Comparison of ENCODE assay signal across 2 cellular contexts in the genomic region with DNA sequence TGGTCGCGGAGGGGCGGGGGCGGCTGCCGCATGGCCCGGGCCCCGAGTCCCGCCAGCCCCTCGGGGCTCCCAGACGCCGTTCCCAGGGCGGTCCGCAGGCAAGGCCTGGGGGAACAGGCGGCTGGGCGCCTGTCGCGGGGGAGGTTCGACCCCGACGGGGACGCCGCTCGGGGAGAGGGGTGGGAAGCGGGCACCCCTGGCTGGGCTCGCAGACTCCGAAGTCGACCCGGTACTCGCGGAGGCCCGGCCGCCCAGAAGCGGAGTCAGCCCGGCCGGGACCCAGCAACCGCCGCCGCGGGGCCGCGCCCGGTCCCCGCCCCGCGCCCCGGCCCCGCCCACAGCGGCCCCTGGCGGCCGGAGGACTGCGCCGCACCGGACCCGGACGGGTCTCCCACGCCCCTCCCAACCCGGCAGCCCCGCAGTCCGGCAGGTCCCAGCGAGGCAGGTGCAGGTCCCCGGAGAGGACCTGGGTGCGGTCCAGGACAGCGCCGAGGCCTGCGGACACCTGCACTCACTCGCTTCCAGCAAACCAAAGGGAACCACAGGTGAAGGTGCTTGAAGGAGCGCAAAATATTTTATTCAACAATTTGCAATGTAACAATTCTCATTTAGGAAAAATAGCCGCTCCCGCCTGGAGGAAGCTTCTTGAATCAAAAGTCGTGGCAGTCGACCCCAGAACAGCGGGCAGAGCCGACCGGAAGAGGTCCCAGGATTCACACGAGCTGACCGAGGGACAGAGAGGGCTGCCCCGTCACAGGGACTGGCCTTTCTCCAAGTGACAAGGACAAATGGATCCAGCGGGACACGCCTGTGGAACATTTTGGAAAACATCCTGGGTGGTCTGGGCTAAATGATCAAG.
TF ChIP-seq lines count a peak whose summit lies in the region.

A gene with protein sequence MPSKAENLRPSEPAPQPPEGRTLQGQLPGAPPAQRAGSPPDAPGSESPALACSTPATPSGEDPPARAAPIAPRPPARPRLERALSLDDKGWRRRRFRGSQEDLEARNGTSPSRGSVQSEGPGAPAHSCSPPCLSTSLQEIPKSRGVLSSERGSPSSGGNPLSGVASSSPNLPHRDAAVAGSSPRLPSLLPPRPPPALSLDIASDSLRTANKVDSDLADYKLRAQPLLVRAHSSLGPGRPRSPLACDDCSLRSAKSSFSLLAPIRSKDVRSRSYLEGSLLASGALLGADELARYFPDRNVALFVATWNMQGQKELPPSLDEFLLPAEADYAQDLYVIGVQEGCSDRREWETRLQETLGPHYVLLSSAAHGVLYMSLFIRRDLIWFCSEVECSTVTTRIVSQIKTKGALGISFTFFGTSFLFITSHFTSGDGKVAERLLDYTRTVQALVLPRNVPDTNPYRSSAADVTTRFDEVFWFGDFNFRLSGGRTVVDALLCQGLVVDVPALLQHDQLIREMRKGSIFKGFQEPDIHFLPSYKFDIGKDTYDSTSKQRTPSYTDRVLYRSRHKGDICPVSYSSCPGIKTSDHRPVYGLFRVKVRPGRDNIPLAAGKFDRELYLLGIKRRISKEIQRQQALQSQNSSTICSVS (minus strand): TSS at position 296 of the 859 bp plus-strand sequence. CDS start 426 bp downstream, outside the sequence.

TF ChIP-seq in HCT116, 20 proteins besides CTCF, POLR2A, EP300 and RAD21 (continued from another document):
- TF ChIP-seq REST (IDR thresholded peaks at IDR 0.05; ENCODE audit: low read depth) (no peak), ZFX (IDR thresholded peaks at IDR 0.05) (peak; percentile 99), ZBTB33 (IDR thresholded peaks at IDR 0.05; ENCODE audit: extremely low read depth, insufficient replicate concordance, low read length) (no peak), ATF3 (IDR thresholded peaks at IDR 0.05) (no peak), CBX3 (IDR thresholded peaks at IDR 0.05; ENCODE audit: low read depth) (no peak; the same call in 1 of the 2 replicates), ZNF274 (IDR thresholded peaks at IDR 0.05; ENCODE audit: low read depth, low read length) (no peak), POLR2AphosphoS5 (IDR thresholded peaks at IDR 0.05; ENCODE audit: low read depth, low read length) (peak; percentile 73), SP1 (IDR thresholded peaks at IDR 0.05; ENCODE audit: low read depth) (no peak), YY1 (IDR thresholded peaks at IDR 0.05; ENCODE audit: extremely low read depth, insufficient replicate concordance, low read depth, low read length) (no peak), EZH2phosphoT487 (IDR thresholded peaks at IDR 0.05; ENCODE audit: borderline replicate concordance) (no peak)
TF ChIP-seq in HCT116: peak in this region for 3.

TF ChIP-seq in WTC11, 78 proteins besides CTCF, POLR2A, EP300 and RAD21 (continued from another document):
- TF ChIP-seq ZBTB21 (CRISPR knock-in tag; IDR thresholded peaks at IDR 0.05; ENCODE audit: borderline replicate concordance): 0 out of 2 replicates have a peak, but pooled peaks have one; percentile 48
- peak; percentile 83 for TF ChIP-seq FOXP1 (CRISPR knock-in tag; IDR thresholded peaks at IDR 0.05; ENCODE audit: borderline replicate concordance)
- TF ChIP-seq FOXJ3 (CRISPR knock-in tag; IDR thresholded peaks at IDR 0.05; ENCODE audit: borderline replicate concordance): no peak
- TF ChIP-seq TP53 (CRISPR knock-in tag; IDR thresholded peaks at IDR 0.05): 0 out of 2 replicates have a peak, but pooled peaks have one; percentile 16
- peak; percentile 11; the same call in 1 of the 2 replicates for TF ChIP-seq ETV6 (CRISPR knock-in tag; IDR thresholded peaks at IDR 0.05)
- 0 out of 2 replicates have a peak, but pooled peaks have one; percentile 19 for TF ChIP-seq EMX1 (CRISPR knock-in tag; IDR thresholded peaks at IDR 0.05)
- TF ChIP-seq ZNF425 (CRISPR knock-in tag; conservative IDR thresholded peaks at IDR 0.05): no peak
TF ChIP-seq in WTC11: peak in this region for 10.
